Comparison of ENCODE assay signal across 1 cellular context in genomic region chr13:19572280-19572679, GRCh38.
TF ChIP-seq lines count a peak whose summit lies in the region.

No MANE protein-coding gene starts in this region.

TF ChIP-seq in HepG2, 621 proteins besides CTCF, POLR2A, EP300 and RAD21 (continued from another document):
- no peak for TF ChIP-seq ZBTB40 (IDR thresholded peaks at IDR 0.05)
- no peak for TF ChIP-seq ZBTB40 (CRISPR knock-in tag; IDR thresholded peaks at IDR 0.05)
- TF ChIP-seq, protein P1, sequence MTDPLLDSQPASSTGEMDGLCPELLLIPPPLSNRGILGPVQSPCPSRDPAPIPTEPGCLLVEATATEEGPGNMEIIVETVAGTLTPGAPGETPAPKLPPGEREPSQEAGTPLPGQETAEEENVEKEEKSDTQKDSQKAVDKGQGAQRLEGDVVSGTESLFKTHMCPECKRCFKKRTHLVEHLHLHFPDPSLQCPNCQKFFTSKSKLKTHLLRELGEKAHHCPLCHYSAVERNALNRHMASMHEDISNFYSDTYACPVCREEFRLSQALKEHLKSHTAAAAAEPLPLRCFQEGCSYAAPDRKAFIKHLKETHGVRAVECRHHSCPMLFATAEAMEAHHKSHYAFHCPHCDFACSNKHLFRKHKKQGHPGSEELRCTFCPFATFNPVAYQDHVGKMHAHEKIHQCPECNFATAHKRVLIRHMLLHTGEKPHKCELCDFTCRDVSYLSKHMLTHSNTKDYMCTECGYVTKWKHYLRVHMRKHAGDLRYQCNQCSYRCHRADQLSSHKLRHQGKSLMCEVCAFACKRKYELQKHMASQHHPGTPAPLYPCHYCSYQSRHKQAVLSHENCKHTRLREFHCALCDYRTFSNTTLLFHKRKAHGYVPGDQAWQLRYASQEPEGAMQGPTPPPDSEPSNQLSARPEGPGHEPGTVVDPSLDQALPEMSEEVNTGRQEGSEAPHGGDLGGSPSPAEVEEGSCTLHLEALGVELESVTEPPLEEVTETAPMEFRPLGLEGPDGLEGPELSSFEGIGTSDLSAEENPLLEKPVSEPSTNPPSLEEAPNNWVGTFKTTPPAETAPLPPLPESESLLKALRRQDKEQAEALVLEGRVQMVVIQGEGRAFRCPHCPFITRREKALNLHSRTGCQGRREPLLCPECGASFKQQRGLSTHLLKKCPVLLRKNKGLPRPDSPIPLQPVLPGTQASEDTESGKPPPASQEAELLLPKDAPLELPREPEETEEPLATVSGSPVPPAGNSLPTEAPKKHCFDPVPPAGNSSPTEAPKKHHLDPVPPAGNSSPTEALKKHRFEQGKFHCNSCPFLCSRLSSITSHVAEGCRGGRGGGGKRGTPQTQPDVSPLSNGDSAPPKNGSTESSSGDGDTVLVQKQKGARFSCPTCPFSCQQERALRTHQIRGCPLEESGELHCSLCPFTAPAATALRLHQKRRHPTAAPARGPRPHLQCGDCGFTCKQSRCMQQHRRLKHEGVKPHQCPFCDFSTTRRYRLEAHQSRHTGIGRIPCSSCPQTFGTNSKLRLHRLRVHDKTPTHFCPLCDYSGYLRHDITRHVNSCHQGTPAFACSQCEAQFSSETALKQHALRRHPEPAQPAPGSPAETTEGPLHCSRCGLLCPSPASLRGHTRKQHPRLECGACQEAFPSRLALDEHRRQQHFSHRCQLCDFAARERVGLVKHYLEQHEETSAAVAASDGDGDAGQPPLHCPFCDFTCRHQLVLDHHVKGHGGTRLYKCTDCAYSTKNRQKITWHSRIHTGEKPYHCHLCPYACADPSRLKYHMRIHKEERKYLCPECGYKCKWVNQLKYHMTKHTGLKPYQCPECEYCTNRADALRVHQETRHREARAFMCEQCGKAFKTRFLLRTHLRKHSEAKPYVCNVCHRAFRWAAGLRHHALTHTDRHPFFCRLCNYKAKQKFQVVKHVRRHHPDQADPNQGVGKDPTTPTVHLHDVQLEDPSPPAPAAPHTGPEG (CRISPR knock-in tag; IDR thresholded peaks at IDR 0.05): no peak
- no peak for TF ChIP-seq ZBTB8A (CRISPR knock-in tag; IDR thresholded peaks at IDR 0.05; ENCODE audit: borderline replicate concordance, low read depth)
- TF ChIP-seq MLXIP (CRISPR knock-in tag; IDR thresholded peaks at IDR 0.05; ENCODE audit: borderline replicate concordance): no peak
- no peak for TF ChIP-seq CCAR2 (optimal IDR thresholded peaks at IDR 0.05; ENCODE audit: low read depth, low read length)
- no peak for TF ChIP-seq ZEB1 (IDR thresholded peaks at IDR 0.05; ENCODE audit: insufficient replicate concordance, low read depth)
- TF ChIP-seq SOX5 (CRISPR knock-in tag; IDR thresholded peaks at IDR 0.05; ENCODE audit: borderline replicate concordance): no peak
- no peak for TF ChIP-seq POLR2G (IDR thresholded peaks at IDR 0.05; ENCODE audit: low read depth, low read length)
- TF ChIP-seq SP140L (CRISPR knock-in tag; IDR thresholded peaks at IDR 0.05; ENCODE audit: borderline replicate concordance): no peak
- no peak for TF ChIP-seq NR2F6 (IDR thresholded peaks at IDR 0.05)
- no peak for TF ChIP-seq NR2F6 (CRISPR knock-in tag; IDR thresholded peaks at IDR 0.05)
TF ChIP-seq in HepG2: peak in this region for 0.
